19 cellular contexts compared by ENCODE assay signal in genomic region chr2:222115296-222115695, GRCh38.
DNase-seq lines count a peak whose midpoint lies in the region; ATAC-seq, FAIRE-seq and TF ChIP-seq lines count a peak whose summit lies in the region.
"Had no signal": no experiment of that assay in that cellular context is flagged by ENCODE, and none has a peak within 500 bp of the region (broad histone marks: within the 10 kb centered on the region; RNA-seq: fewer than 3 reads in every experiment).

No MANE protein-coding gene starts in this region.

- H2BK15ac ChIP-seq in H9 (ENCODE audit: low read depth, low read length) = no peak overlapping the region

- no peaks in the 10 kb centered on the region for H3K23me2 ChIP-seq in H9 (ENCODE audit: insufficient read length, low read depth, low read length, poor library complexity, severe bottlenecking)

- no peak overlapping the region for H3K27ac ChIP-seq in H9 (ENCODE audit: insufficient read length, low read depth, low read length)
- H3K27ac ChIP-seq: 22Rv1, BLaER1, GM23248 had no signal

- H3K4ac ChIP-seq in H9 (ENCODE audit: low read depth, low read length) = no peak overlapping the region

- CTCF ChIA-PET in activated naive CD4-positive, alpha-beta T cell treated with anti-CD3 and anti-CD28 coated beads for 36 hours (lab: Charles Lee) = no interaction called here

- H3K27me3 Mint-ChIP-seq in H9 (ENCODE audit: low read depth) = peaks cover 20% of the 10 kb centered on the region
- peaks cover 2% of the 10 kb centered on the region for H3K27me3 Mint-ChIP-seq in activated naive CD4-positive, alpha-beta T cell treated with anti-CD3 and anti-CD28 coated beads for 36 hours (ENCODE audit: low read depth)

- peak; percentile 66 for FAIRE-seq in bronchial epithelial cell (lab: Jason Lieb, UNC)
- FAIRE-seq: GM19239, H54, K562 had no signal

- no peak overlapping the region for H3K4me3 Mint-ChIP-seq in H9
- H3K4me3 Mint-ChIP-seq in activated naive CD4-positive, alpha-beta T cell treated with anti-CD3 and anti-CD28 coated beads for 36 hours = no peak overlapping the region
- H3K4me3 Mint-ChIP-seq: CD14-positive monocyte; CD4-positive, alpha-beta memory T cell had no signal

- H3K79me2 ChIP-seq in H9 (ENCODE audit: insufficient read depth, low read length) = no peaks in the 10 kb centered on the region

- no peak overlapping the region for H3K9ac ChIP-seq in H9 (ENCODE audit: extremely low read depth, insufficient read length, low read length)
- H3K9ac ChIP-seq: BLaER1, GM23248 had no signal

- no peak overlapping the region for H3T11ph ChIP-seq in H9 (ENCODE audit: low read length)

- H3K14ac ChIP-seq in H9 (ENCODE audit: insufficient read depth, low read length) = no peak overlapping the region

- H3K56ac ChIP-seq in H9 (ENCODE audit: insufficient read length, low read depth, low read length) = no peak overlapping the region

- TF ChIP-seq CTCF in H9 (conservative IDR thresholded peaks at IDR 0.05) (no peak), bronchial epithelial cell (IDR thresholded peaks at IDR 0.05; ENCODE audit: insufficient read depth, low read length, severe bottlenecking) (no peak)

- intact Hi-C loops in activated naive CD4-positive, alpha-beta T cell treated with anti-CD3 and anti-CD28 coated beads for 36 hours (cut with micrococcal nuclease) = no loop called here

- no peak overlapping the region for H2BK20ac ChIP-seq in H9 (ENCODE audit: low read depth, low read length, poor library complexity, severe bottlenecking)

- H3K9me3 ChIP-seq in H9 (ENCODE audit: control insufficient read depth, low read depth, low read length) = no peaks in the 10 kb centered on the region
- H3K9me3 ChIP-seq: BLaER1 had no signal

- H3K4me1 ChIP-seq in H9 (ENCODE audit: insufficient read depth, low read length) = no peaks in the 10 kb centered on the region
- H3K4me1 ChIP-seq: BLaER1 had no signal

- H3K36me3 ChIP-seq in bronchial epithelial cell (ENCODE audit: control insufficient read depth, insufficient read depth, low read length) = no peaks in the 10 kb centered on the region
- H3K36me3 ChIP-seq: BLaER1 had no signal

- no peaks in the 10 kb centered on the region for H3K9me3 Mint-ChIP-seq in H9
- H3K9me3 Mint-ChIP-seq in activated naive CD4-positive, alpha-beta T cell treated with anti-CD3 and anti-CD28 coated beads for 36 hours = no peaks in the 10 kb centered on the region

- H4K8ac ChIP-seq in H9 (replicated peaks; ENCODE audit: insufficient read length, low read depth, low read length) = no peak overlapping the region

- no peaks in the 10 kb centered on the region for H3K36me3 Mint-ChIP-seq in H9 (ENCODE audit: insufficient read depth in 1 of 3, low read depth in 3 of 3)
- no peaks in the 10 kb centered on the region for H3K36me3 Mint-ChIP-seq in activated naive CD4-positive, alpha-beta T cell treated with anti-CD3 and anti-CD28 coated beads for 36 hours (ENCODE audit: low read depth)
- H3K36me3 Mint-ChIP-seq: CD14-positive monocyte; CD4-positive, alpha-beta memory T cell had no signal

- peak overlapping the region in 1 of 3 experiments; percentile 31; a peak in 1 of 7 replicates for H3K27ac Mint-ChIP-seq in H9
- no peak overlapping the region for H3K27ac Mint-ChIP-seq in activated naive CD4-positive, alpha-beta T cell treated with anti-CD3 and anti-CD28 coated beads for 36 hours
- H3K27ac Mint-ChIP-seq: CD14-positive monocyte; CD4-positive, alpha-beta memory T cell had no signal

- no peak overlapping the region for H2BK5ac ChIP-seq in H9 (ENCODE audit: insufficient read length, low read length)

- no peak overlapping the region for H2BK120ac ChIP-seq in H9 (ENCODE audit: low read depth, low read length, poor library complexity, severe bottlenecking)

- no CpG with 5 or more reads among the region's 3 CpGs for WGBS in H9 (ENCODE audit: extremely low coverage, insufficient read length, low lambda C conversion rate)

- no peak overlapping the region for H3K4me3 ChIP-seq in bronchial epithelial cell (ENCODE audit: low read depth, low read length)
- H3K4me3 ChIP-seq: BLaER1, GM23248, K562 had no signal

- no peaks in the 10 kb centered on the region for H3K4me1 Mint-ChIP-seq in H9
- H3K4me1 Mint-ChIP-seq in activated naive CD4-positive, alpha-beta T cell treated with anti-CD3 and anti-CD28 coated beads for 36 hours (ENCODE audit: low read depth) = no peaks in the 10 kb centered on the region
- H3K4me1 Mint-ChIP-seq: CD14-positive monocyte; CD4-positive, alpha-beta memory T cell had no signal

- no peak overlapping the region for H3K4me2 ChIP-seq in H9 (ENCODE audit: insufficient read depth, insufficient read length, low read length)
- H3K4me2 ChIP-seq: BLaER1 had no signal

- peak overlapping the region; percentile 6 for H3K18ac ChIP-seq in H9 (ENCODE audit: insufficient read length, low read depth, low read length)

- no peak for ATAC-seq in activated CD4-positive, CD25-positive, alpha-beta regulatory T cell treated with anti-CD3 and anti-CD28 coated beads, Interleukin-2, amount 50 U/mL, for 24 hours
- ATAC-seq: K562 had no signal

- peak overlapping the region; percentile 32 for H2AK5ac ChIP-seq in H9 (ENCODE audit: insufficient read length, low read length)

- H2AFZ ChIP-seq in H9 (ENCODE audit: low read length) = no peak overlapping the region
- H2AFZ ChIP-seq: GM23248 had no signal

- no peak overlapping the region for H2BK12ac ChIP-seq in H9 (ENCODE audit: insufficient read length, low read depth, low read length)

- no peaks in the 10 kb centered on the region for H4K20me1 ChIP-seq in H9 (ENCODE audit: control insufficient read depth, insufficient read depth, insufficient read length)
- H4K20me1 ChIP-seq: BLaER1 had no signal

- no peak overlapping the region for H4K5ac ChIP-seq in H9 (ENCODE audit: insufficient read length, low read depth, low read length)

- DNase-seq in A172 (ENCODE audit: low spot score) (peak; percentile 2), H9 (no peak), RPMI7951 (ENCODE audit: low read depth) (peak; percentile 29), bronchial epithelial cell (ENCODE audit: low read depth) (no peak), inferior parietal cortex (ENCODE audit: extremely low spot score) (no peak), NCI-H1417 treated with DMSO at 0.1 percent for 48 hours (lab: John Stamatoyannopoulos, UW) (no peak)
- no peak for DNase-seq in activated naive CD4-positive, alpha-beta T cell treated with anti-CD3 and anti-CD28 coated beads for 36 hours
- DNase-seq: CD4-positive, alpha-beta memory T cell; DMS79 treated with DMSO at 0.1 percent for 48 hours; GDM1; GM23248; IMR-90 had no signal

- no peak overlapping the region for H3K23ac ChIP-seq in H9 (ENCODE audit: insufficient read length, low read depth, low read length)

- H3K27me3 ChIP-seq in H9 (ENCODE audit: insufficient read depth, low read length) = no peaks in the 10 kb centered on the region; the same call in 1 of the 2 replicates
- H3K27me3 ChIP-seq in bronchial epithelial cell (ENCODE audit: control insufficient read depth, insufficient read depth, low read length) = no peaks in the 10 kb centered on the region
- H3K27me3 ChIP-seq: BLaER1 had no signal

- no peaks in the 10 kb centered on the region for H3K79me1 ChIP-seq in H9 (ENCODE audit: insufficient read depth, low read depth, low read length, poor library complexity, severe bottlenecking)

- H4K91ac ChIP-seq in H9 (ENCODE audit: insufficient read length, low read depth, low read length) = no peak overlapping the region

Comparison
In these comparisons a context has a peak if more than half of its experiments do, and no peak if none do; other contexts are left out.
1. DNase-seq: peak in A172 (single experiment) and RPMI7951 (single experiment); none in H9 (single experiment), bronchial epithelial cell (single experiment), inferior parietal cortex (single experiment), activated naive CD4-positive, alpha-beta T cell treated with anti-CD3 and anti-CD28 coated beads for 36 hours (single experiment) and NCI-H1417 treated with DMSO at 0.1 percent for 48 hours (single experiment).